Comparison of ENCODE assay signal across 24 cellular contexts in genomic region chr22:38141574-38141973, GRCh38. TPM values are rescaled to one million over a fixed set of nuclear protein-coding genes. Genes with fewer than 3 reads are reported as not detected.
"Had no signal": no experiment of that assay in that cellular context is flagged by ENCODE, and none has a peak within 500 bp of the region (broad histone marks: within the 10 kb centered on the region; RNA-seq: fewer than 3 reads in every experiment).

No MANE protein-coding gene starts in this region.

- H3K27ac ChIP-seq: left ventricle myocardium inferior, thyroid gland had no signal

- H3K9me3 Mint-ChIP-seq: activated naive CD4-positive, alpha-beta T cell treated with anti-CD3 and anti-CD28 coated beads, Interleukin-2, amount 50 U/mL, for 72 hours; activated T-cell treated with anti-CD3 and anti-CD28 coated beads, Interleukin-2, amount 50 U/mL, for 24 hours; activated T-helper 17 cell treated with anti-CD3 and anti-CD28 coated beads, Interleukin-2, amount 50 U/mL, for 72 hours; brain; dendritic cell treated with granulocyte-macrophage colony-stimulating factor and Interleukin-4, amounts not matched to agents 40 ng/mL and 50 ng/mL, for 4 days; nephron progenitor cell had no signal

- FAIRE-seq: endometrium had no signal

- H3K27ac Mint-ChIP-seq: activated T-cell treated with anti-CD3 and anti-CD28 coated beads, Interleukin-2, amount 50 U/mL, for 24 hours; brain; dendritic cell treated with granulocyte-macrophage colony-stimulating factor and Interleukin-4, amounts not matched to agents 40 ng/mL and 50 ng/mL, for 4 days; nephron progenitor cell had no signal

- H3K4me1 ChIP-seq: left ventricle myocardium inferior, thyroid gland had no signal

- H3K27me3 ChIP-seq: thyroid gland had no signal

- ATAC-seq: activated naive CD4-positive, alpha-beta T cell treated with anti-CD3 and anti-CD28 coated beads, Interleukin-2, amount 50 U/mL, for 72 hours; activated T-helper 17 cell treated with anti-CD3 and anti-CD28 coated beads, Interleukin-2, amount 50 U/mL, for 72 hours; stimulated activated naive CD8-positive, alpha-beta T cell treated with anti-CD3 and anti-CD28 coated beads, Interleukin-15, Interleukin-2, amounts not matched to agents 100 U/mL and 50 U/mL, for 24 hours had no signal

- H3K4me1 Mint-ChIP-seq: brain had no signal

- H3K4me3 ChIP-seq: left ventricle myocardium inferior, thyroid gland had no signal

- H3K27me3 Mint-ChIP-seq: activated T-cell treated with anti-CD3 and anti-CD28 coated beads, Interleukin-2, amount 50 U/mL, for 24 hours; activated T-helper 17 cell treated with anti-CD3 and anti-CD28 coated beads, Interleukin-2, amount 50 U/mL, for 72 hours; brain had no signal

- H3K4me3 Mint-ChIP-seq: activated T-cell treated with anti-CD3 and anti-CD28 coated beads, Interleukin-2, amount 50 U/mL, for 24 hours; activated T-helper 17 cell treated with anti-CD3 and anti-CD28 coated beads, Interleukin-2, amount 50 U/mL, for 72 hours; brain; dendritic cell treated with granulocyte-macrophage colony-stimulating factor and Interleukin-4, amounts not matched to agents 40 ng/mL and 50 ng/mL, for 4 days; nephron progenitor cell had no signal

- H3K9me3 ChIP-seq: left ventricle myocardium inferior, thyroid gland had no signal

- DNase-seq: activated CD4-positive, alpha-beta T cell treated with anti-CD3 and anti-CD28 coated beads for 1 hour; activated CD8-positive, alpha-beta memory T cell treated with anti-CD3 and anti-CD28 coated beads for 24 hours; activated CD8-positive, alpha-beta memory T cell treated with anti-CD3 and anti-CD28 coated beads, Interleukin-2, amount 50 U/mL, for 4 hours; activated T-cell treated with anti-CD3 and anti-CD28 coated beads, Interleukin-2, amount 50 U/mL, for 24 hours; effector CD4-positive, alpha-beta T cell; foreskin fibroblast; kidney glomerular epithelial cell; left ventricle myocardium inferior; mammary epithelial cell; nephron progenitor cell; occipital lobe; stimulated activated CD4-positive, alpha-beta T cell treated with anti-CD3 and anti-CD28 coated beads, Interleukin-4, amount 100 ng/mL, for 24 hours; stimulated activated naive CD8-positive, alpha-beta T cell treated with anti-CD3 and anti-CD28 coated beads, Interleukin-15, Interleukin-2, amounts not matched to agents 100 U/mL and 50 U/mL, for 24 hours; T-helper 2 cell; thyroid gland had no signal

RNA-seq across cellular contexts. Expression of gene BAIAP2L2, which starts 31.1 kb away (rescaled TPM):
- total RNA-seq: occipital lobe had no signal

RNA-seq across cellular contexts. Expression of gene SLC16A8, which starts 57.6 kb away (rescaled TPM):
- total RNA-seq: activated T-helper 17 cell treated with anti-CD3 and anti-CD28 coated beads, Interleukin-2, amount 50 U/mL, for 72 hours; cardiac septum; glomerular endothelial cell; left ventricle myocardium inferior; mammary epithelial cell; renal cortical epithelial cell had no signal
- polyA plus RNA-seq: fibroblast of lung, mammary epithelial cell had no signal
